ENCODE assay signal across 8 cellular contexts in the genomic region with DNA sequence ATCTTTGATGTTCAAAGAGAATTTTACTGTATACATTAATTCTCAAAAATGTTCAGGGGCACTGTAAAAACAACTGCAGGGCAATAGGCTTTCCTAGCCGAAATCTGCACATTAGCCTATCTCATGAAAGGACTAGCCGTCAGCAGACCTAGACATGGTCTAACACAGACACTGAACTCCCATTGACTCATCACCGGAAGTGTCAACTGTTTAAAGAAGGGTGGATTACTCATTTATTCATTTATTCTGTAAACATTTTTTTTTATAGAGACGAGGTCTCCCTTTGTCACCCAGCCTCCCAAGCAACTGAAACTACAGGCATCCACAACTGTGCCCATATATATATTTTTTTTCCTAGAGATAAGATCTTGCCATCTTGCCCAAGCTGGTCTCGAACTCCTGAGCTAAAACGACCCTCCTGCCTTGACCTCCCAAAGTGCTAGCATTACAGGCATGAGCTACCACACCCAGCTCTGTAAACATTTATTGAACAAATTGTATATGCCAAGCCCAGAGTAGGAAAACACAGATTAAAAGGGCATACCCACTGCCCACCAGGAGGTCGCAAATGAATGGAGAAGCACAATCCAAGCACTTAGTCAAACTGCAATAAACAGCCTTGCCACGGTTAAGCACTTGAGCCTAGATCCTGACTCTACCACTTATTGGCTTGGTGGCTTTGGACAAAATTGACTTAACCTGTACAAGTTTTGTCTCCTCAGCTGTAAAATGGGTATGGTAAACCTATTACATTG. TPM values are rescaled to one million over a fixed set of nuclear protein-coding genes. Genes with fewer than 3 reads are reported as not detected.
DNase-seq lines count a peak whose midpoint lies in the region; ATAC-seq and TF ChIP-seq lines count a peak whose summit lies in the region.

No MANE protein-coding gene starts in this region.

- ATAC-seq in HG02885 (IDR thresholded peaks at IDR 0.05; ENCODE audit: poor library complexity, unreplicated experiment), result peak; percentile 89
- peak; percentile 30 for ATAC-seq in left lung
- no peak for ATAC-seq in GM19324 (IDR thresholded peaks at IDR 0.05; ENCODE audit: low FRiP score, unreplicated experiment)

- H3K27ac ChIP-seq in left lung, result no peak overlapping the region

- DNase-seq in NCI-H510A treated with DMSO at 0.1 percent for 48 hours (lab: John Stamatoyannopoulos, UW) (peak; percentile 40), NCI-H510A (lab: John Stamatoyannopoulos, UW) (no peak), RKO (ENCODE audit: low spot score) (peak; percentile 72), left lung (no peak), putamen (ENCODE audit: low spot score) (no peak), NAMALWA (ENCODE audit: low spot score) (no peak)

- no peaks in the 10 kb centered on the region for H3K27me3 ChIP-seq in left lung

- H3K9me3 ChIP-seq in left lung, result no peaks in the 10 kb centered on the region

- no peak for TF ChIP-seq CTCF in left lung (IDR thresholded peaks at IDR 0.05)

- H3K36me3 ChIP-seq in left lung, result no peaks in the 10 kb centered on the region

- no peak overlapping the region for H3K4me3 ChIP-seq in left lung

- no peaks in the 10 kb centered on the region for H3K4me1 ChIP-seq in left lung

- intact Hi-C loops in left lung (cut with DNase I), result no loop called here

RNA-seq across cellular contexts. Expression of a gene that starts 26.6 kb away (rescaled TPM):
- total RNA-seq in left lung, result 10 to 100 TPM; 14.2 to 15.3 TPM

Comparison
In these comparisons a context has a peak if more than half of its experiments do, and no peak if none do; other contexts are left out.
1. DNase-seq: peak in NCI-H510A treated with DMSO at 0.1 percent for 48 hours (single experiment) and RKO (single experiment); none in NCI-H510A (single experiment), left lung (0 of 2), putamen (single experiment) and NAMALWA (single experiment).